Comparison of ENCODE assay signal across 8 cellular contexts in the genomic region with DNA sequence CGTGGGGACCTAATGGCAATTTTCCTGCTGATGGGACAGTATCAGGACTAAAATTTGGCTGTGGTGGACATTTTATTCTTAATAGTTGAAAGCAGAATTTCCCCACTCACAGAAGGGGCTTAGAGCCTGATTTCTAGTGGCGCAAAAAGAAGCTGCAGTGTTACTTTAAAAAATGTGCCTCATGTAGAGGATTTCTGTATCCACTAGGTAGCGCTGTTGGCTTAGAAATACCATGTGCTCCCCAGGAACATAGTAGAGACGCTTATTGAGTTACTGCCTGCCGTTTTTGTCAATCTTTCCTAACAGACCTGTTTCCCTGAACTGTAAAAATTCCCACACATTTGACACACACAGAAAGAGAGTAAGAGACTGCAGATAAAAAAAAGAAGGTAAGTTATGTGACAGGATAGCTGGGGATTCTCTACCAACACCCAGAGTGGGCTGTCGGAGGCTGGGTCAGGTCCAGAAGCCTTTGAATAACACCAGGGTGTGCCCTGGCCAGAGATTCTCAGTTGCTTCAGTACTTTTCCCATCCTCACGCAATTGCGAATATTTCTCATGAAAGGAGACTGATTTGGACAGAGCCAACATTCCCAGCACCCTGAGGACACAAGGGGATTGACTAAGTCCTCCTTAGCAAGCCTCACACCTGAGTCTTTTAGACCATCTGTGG.
A peak's percentile ranks its signal among the peaks of the same experiment; 100 is the strongest.
DNase-seq lines count a peak whose midpoint lies in the region; ATAC-seq and TF ChIP-seq lines count a peak whose summit lies in the region.

No MANE protein-coding gene starts in this region.

- H3K27ac ChIP-seq in SJCRH30 (no peak overlapping the region), colonic mucosa (no peak overlapping the region), liver (ENCODE audit: low read depth in 1 of 2, low read length in 2 of 2) (no peak overlapping the region), tibial artery (no peak overlapping the region)

- TF ChIP-seq RAD21 in liver (IDR thresholded peaks at IDR 0.05), result peak; percentile 87 to 94

- no peaks in the 10 kb centered on the region for H3K27me3 ChIP-seq in SJCRH30
- no peaks in the 10 kb centered on the region for H3K27me3 ChIP-seq in colonic mucosa
- H3K27me3 ChIP-seq in liver (ENCODE audit: control insufficient read depth in 4 of 4, insufficient read depth in 4 of 4, low read length in 3 of 4), result no peaks in the 10 kb centered on the region
- H3K27me3 ChIP-seq in tibial artery, result no peaks in the 10 kb centered on the region

- TF ChIP-seq CTCF in colonic mucosa (IDR thresholded peaks at IDR 0.05) (peak; percentile 56), liver (IDR thresholded peaks at IDR 0.05; ENCODE audit: low read depth, low read length, missing input control) (peak; percentile 77), tibial artery (IDR thresholded peaks at IDR 0.05) (peak; percentile 51 to 75)

- H3K4me1 ChIP-seq in SJCRH30 (no peaks in the 10 kb centered on the region), colonic mucosa (no peaks in the 10 kb centered on the region), liver (ENCODE audit: control insufficient read depth in 4 of 4, insufficient read depth in 4 of 4, low read length in 3 of 4) (peaks cover 0 to 10% (median 4%) of the 10 kb centered on the region in 4 donors), tibial artery (peaks cover 0 to 4% (median 2%) of the 10 kb centered on the region in 4 donors)

- H3K9me3 ChIP-seq in SJCRH30 (replicated peaks) (no peaks in the 10 kb centered on the region), colonic mucosa (no peaks in the 10 kb centered on the region), liver (ENCODE audit: control insufficient read depth in 4 of 4, low read length in 3 of 4) (no peaks in the 10 kb centered on the region), tibial artery (no peaks in the 10 kb centered on the region)

- intact Hi-C loops in colonic mucosa (cut with DNase I), result loop anchor here (5.0 kb wide), 2 partner anchors 100 to 205 kb away; no protein-coding TSS in a partner anchor
- intact Hi-C loops in tibial artery (cut with DNase I; ENCODE audit: low total_unique reads), result loop anchor here (5.0 kb wide), 1 partner anchor 100 kb away; no protein-coding TSS in a partner anchor

- ATAC-seq in GM21576 (IDR thresholded peaks at IDR 0.05; ENCODE audit: unreplicated experiment), result peak; percentile 59

- H3K9ac ChIP-seq in colonic mucosa (ENCODE audit: low read depth in 2 of 2, low read length in 2 of 2) (no peak overlapping the region), liver (ENCODE audit: low read depth in 1 of 2, low read length in 2 of 2) (peak overlapping the region; percentile 12 to 27)

- DNase-seq in EH (ENCODE audit: low read depth) (peak; percentile 62), MV-4-11 (lab: John Stamatoyannopoulos, UW) (peak; percentile 3), SJCRH30 (peak; percentile 10 to 64), colonic mucosa (peak; percentile 36), tibial artery (no peak)
- DNase-seq in activated CD8-positive, alpha-beta memory T cell treated with anti-CD3 and anti-CD28 coated beads for 24 hours, result no peak

- no peak overlapping the region for H3K4me3 ChIP-seq in SJCRH30
- H3K4me3 ChIP-seq in colonic mucosa, result no peak overlapping the region
- peak overlapping the region in 2 of 3 donors; percentile 21 to 41 for H3K4me3 ChIP-seq in liver (ENCODE audit: low read depth in 1 of 3, low read length in 3 of 3)
- peak overlapping the region in 1 of 2 donors; percentile 22 for H3K4me3 ChIP-seq in tibial artery

- H3K36me3 ChIP-seq in SJCRH30, result no peaks in the 10 kb centered on the region
- H3K36me3 ChIP-seq in colonic mucosa, result no peaks in the 10 kb centered on the region
- no peaks in the 10 kb centered on the region for H3K36me3 ChIP-seq in liver (ENCODE audit: control insufficient read depth in 4 of 4, insufficient read depth in 3 of 4, low read depth in 1 of 4, low read length in 3 of 4)
- H3K36me3 ChIP-seq in tibial artery, result no peaks in the 10 kb centered on the region

- WGBS in liver, result 11% methylated on average over 8 of the region's 8 CpGs

TF ChIP-seq in liver, 16 proteins besides CTCF, POLR2A, EP300 and RAD21:
- no peak for TF ChIP-seq HNF4A (conservative IDR thresholded peaks at IDR 0.05)

Comparison
In these comparisons a context has a peak if more than half of its experiments do, and no peak if none do; other contexts are left out.
1. DNase-seq: peak in EH (single experiment), MV-4-11 (single experiment), SJCRH30 (2 of 2) and colonic mucosa (single experiment); none in tibial artery (0 of 2) and activated CD8-positive, alpha-beta memory T cell treated with anti-CD3 and anti-CD28 coated beads for 24 hours (single experiment).
2. H3K4me3 ChIP-seq: peak in liver (2 of 3); none in SJCRH30 (single experiment) and colonic mucosa (single experiment).
3. H3K9ac ChIP-seq: peak in liver (2 of 2); none in colonic mucosa (0 of 2).
4. Peak in every context shown above with its lines, with median percentiles within 50 percentile points of each other: CTCF ChIP-seq.